Comparison of ENCODE assay signal across 24 cellular contexts in the genomic region with DNA sequence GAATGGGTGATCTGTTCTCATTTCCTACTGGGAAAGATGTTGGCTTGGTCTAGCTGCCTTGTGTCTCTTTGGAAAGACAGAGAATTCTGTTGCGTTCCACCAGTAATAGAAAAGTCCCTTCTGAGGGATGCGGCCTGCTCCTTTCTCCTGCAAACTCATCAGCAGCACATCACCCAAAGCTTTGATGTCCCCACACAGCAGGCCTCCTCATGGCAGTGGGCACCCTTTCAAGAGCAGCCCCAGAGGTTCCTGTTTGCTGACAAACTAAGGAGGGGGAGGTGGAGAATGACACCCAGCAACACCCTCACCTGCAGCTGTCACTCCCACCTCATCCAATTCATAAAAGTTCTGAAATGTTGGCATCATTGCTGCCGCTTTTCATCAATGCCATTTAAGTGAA.
"Had no signal": no experiment of that assay in that cellular context is flagged by ENCODE, and none has a peak within 500 bp of the region (broad histone marks: within the 10 kb centered on the region; RNA-seq: fewer than 3 reads in every experiment).

No MANE protein-coding gene starts in this region.

- H3K27ac ChIP-seq: neural progenitor cell, ovary, parathyroid adenoma, psoas muscle, right lobe of liver, sigmoid colon, stomach, thoracic aorta, thyroid gland, tibial nerve, upper lobe of left lung, vagina had no signal

- H3K9me3 ChIP-seq: ovary, psoas muscle, right lobe of liver, sigmoid colon, stomach, thoracic aorta, thyroid gland, tibial nerve, upper lobe of left lung, vagina had no signal

- H3K4me3 ChIP-seq: neural progenitor cell, ovary, psoas muscle, right lobe of liver, sigmoid colon, stomach, thoracic aorta, thyroid gland, tibial nerve, upper lobe of left lung, vagina had no signal

- H3K4me2 ChIP-seq: neural progenitor cell had no signal

- H3K4me1 ChIP-seq: parathyroid adenoma, psoas muscle, right lobe of liver, sigmoid colon, stomach, upper lobe of left lung, vagina had no signal

- H3K9ac ChIP-seq: neural progenitor cell, parathyroid adenoma had no signal

- H2AFZ ChIP-seq: neural progenitor cell, parathyroid adenoma had no signal

- DNase-seq: natural killer cell; occipital lobe; ovary; posterior cingulate gyrus; psoas muscle; right cardiac atrium; right lobe of liver; sigmoid colon; stimulated activated CD4-positive, alpha-beta T cell treated with anti-CD3 and anti-CD28 coated beads, Interleukin-15, amount 100 ng/mL, for 24 hours; stimulated activated CD4-positive, alpha-beta T cell treated with anti-CD3 and anti-CD28 coated beads, Interleukin-2, amount 100 ng/mL, for 24 hours; stimulated activated CD4-positive, alpha-beta T cell treated with anti-CD3 and anti-CD28 coated beads, Interleukin-2, amount 100 ng/mL, for 48 hours; stimulated activated CD4-positive, alpha-beta T cell treated with anti-CD3 and anti-CD28 coated beads, Interleukin-4, amount 100 ng/mL, for 24 hours; stimulated activated naive B cell treated with anti-CD40 and anti-IgM and Interleukin-4, amounts not matched to agents 10 μg/mL and 1 μg/mL and 100 μg/mL, for 72 hours; stimulated activated naive CD4-positive, alpha-beta T cell treated with Interleukin-2 at 50 U/mL for 16 hours; stomach; thyroid gland; trophoblast cell; upper lobe of left lung had no signal

- ATAC-seq: natural killer cell; psoas muscle; right cardiac atrium; right lobe of liver; stimulated activated effector memory CD8-positive, alpha-beta T cell treated with anti-CD3 and anti-CD28 coated beads, Interleukin-12 subunit alpha, Interleukin-12 subunit beta, amount 100 ng/mL, for 72 hours; stimulated activated naive B cell treated with anti-CD40 and anti-IgM and Interleukin-4, amounts not matched to agents 10 μg/mL and 1 μg/mL and 100 μg/mL, for 72 hours had no signal

- H3K79me2 ChIP-seq: parathyroid adenoma had no signal

- H3K27me3 ChIP-seq: neural progenitor cell, ovary, right lobe of liver, sigmoid colon, stomach, thyroid gland, tibial nerve, upper lobe of left lung, vagina had no signal

- H3K36me3 ChIP-seq: neural progenitor cell, ovary, right lobe of liver, sigmoid colon, stomach, thoracic aorta, thyroid gland, tibial nerve, upper lobe of left lung, vagina had no signal
